In genomic region chr3:18717588-18717987, GRCh38 we compare ENCODE assay signal across 20 cellular contexts.
DNase-seq lines count a peak whose midpoint lies in the region; ATAC-seq and TF ChIP-seq lines count a peak whose summit lies in the region.
"Had no signal": no experiment of that assay in that cellular context is flagged by ENCODE, and none has a peak within 500 bp of the region (broad histone marks: within the 10 kb centered on the region; RNA-seq: fewer than 3 reads in every experiment).

No MANE protein-coding gene starts in this region.

- peaks cover 8% of the 10 kb centered on the region for H3K36me3 Mint-ChIP-seq in CD8-positive, alpha-beta T cell
- H3K36me3 Mint-ChIP-seq in activated CD4-positive, alpha-beta memory T cell treated with anti-CD3 and anti-CD28 coated beads, Interleukin-2, amount 10 ng/mL, durations not matched to agents 7 days and 5 days (ENCODE audit: low read depth) = peaks cover 55% of the 10 kb centered on the region
- H3K36me3 Mint-ChIP-seq in naive thymus-derived CD8-positive, alpha-beta T cell = peaks cover 0 to 15% (median 10%) of the 10 kb centered on the region in 3 donors

- TF ChIP-seq CTCF in CD8-positive, alpha-beta T cell (IDR thresholded peaks at IDR 0.05) = no peak

- H3K4me3 Mint-ChIP-seq in CD8-positive, alpha-beta T cell = no peak overlapping the region
- peak overlapping the region; percentile 43 for H3K4me3 Mint-ChIP-seq in activated CD4-positive, alpha-beta memory T cell treated with anti-CD3 and anti-CD28 coated beads, Interleukin-2, amount 10 ng/mL, durations not matched to agents 7 days and 5 days
- peak overlapping the region in 8 of 10 donors; percentile 24 to 72 (median 54) for H3K4me3 Mint-ChIP-seq in naive thymus-derived CD8-positive, alpha-beta T cell
- H3K4me3 Mint-ChIP-seq: HFFc6 had no signal

- CTCF ChIA-PET in CD8-positive, alpha-beta T cell (lab: Charles Lee) = interaction anchor here (1.0 to 1.1 kb wide), 2 partner anchors 81 to 158 kb away, joined by 3 to 4 read pairs; no protein-coding TSS in a partner anchor
- CTCF ChIA-PET in activated CD4-positive, alpha-beta memory T cell treated with anti-CD3 and anti-CD28 coated beads, Interleukin-2, amount 10 ng/mL, durations not matched to agents 7 days and 5 days (lab: Charles Lee) = interaction anchor here (0.9 to 6.0 kb wide), 8 partner anchors 8 to 273 kb away, joined by 3 to 29 read pairs (median 8); no protein-coding TSS in a partner anchor

- no peak overlapping the region for H3K4me3 ChIP-seq in CD8-positive, alpha-beta T cell (ENCODE audit: low read depth, low read length)
- H3K4me3 ChIP-seq: lower lobe of right lung, MG63, tibial nerve had no signal

- DNase-seq in CD8-positive, alpha-beta T cell = no peak
- no peak for DNase-seq in activated CD4-positive, alpha-beta memory T cell treated with anti-CD3 and anti-CD28 coated beads, Interleukin-2, amount 10 ng/mL, durations not matched to agents 7 days and 5 days
- no peak for DNase-seq in naive thymus-derived CD8-positive, alpha-beta T cell
- DNase-seq in NK-92 (lab: John Stamatoyannopoulos, UW; ENCODE audit: unreplicated experiment) = no peak
- DNase-seq: amniotic stem cell; BE2C; caudate nucleus; effector memory CD4-positive, alpha-beta T cell; HFFc6; IMR-90; lower lobe of right lung; MG63; NCI-H1694; NCI-H2227 treated with DMSO at 0.1 percent for 48 hours; NK-92 treated with Interleukin-12 subunit alpha and Interleukin-12 subunit beta, amount 100 ng/mL, for 24 hours had no signal

- peak; percentile 21 for ATAC-seq in CD8-positive, alpha-beta T cell
- ATAC-seq in GM18499 (IDR thresholded peaks at IDR 0.05; ENCODE audit: insufficient read depth, unreplicated experiment) = peak; percentile 73
- ATAC-seq in naive thymus-derived CD8-positive, alpha-beta T cell = peak in 1 of 2 donors; percentile 35
- ATAC-seq in GM19397 (IDR thresholded peaks at IDR 0.05; ENCODE audit: unreplicated experiment) = no peak
- no peak for ATAC-seq in HG02840 (IDR thresholded peaks at IDR 0.05; ENCODE audit: low FRiP score, unreplicated experiment)
- ATAC-seq: lower lobe of right lung had no signal

- no peak overlapping the region for H3K27ac ChIP-seq in CD8-positive, alpha-beta T cell (ENCODE audit: low read depth, low read length)
- H3K27ac ChIP-seq: lower lobe of right lung, RWPE1, tibial nerve had no signal

- peak overlapping the region; percentile 85 for H3K27ac Mint-ChIP-seq in CD8-positive, alpha-beta T cell
- peak overlapping the region; percentile 99 for H3K27ac Mint-ChIP-seq in activated CD4-positive, alpha-beta memory T cell treated with anti-CD3 and anti-CD28 coated beads, Interleukin-2, amount 10 ng/mL, durations not matched to agents 7 days and 5 days
- peak overlapping the region; percentile 19 to 89 (median 70) for H3K27ac Mint-ChIP-seq in naive thymus-derived CD8-positive, alpha-beta T cell
- H3K27ac Mint-ChIP-seq: HFFc6 had no signal

- POLR2A ChIA-PET in CD8-positive, alpha-beta T cell (lab: Charles Lee) = interaction anchor here (0.6 to 0.8 kb wide), 2 partner anchors 40 to 1157 kb away, joined by 3 to 4 read pairs; no protein-coding TSS in a partner anchor
- POLR2A ChIA-PET in activated CD4-positive, alpha-beta memory T cell treated with anti-CD3 and anti-CD28 coated beads, Interleukin-2, amount 10 ng/mL, durations not matched to agents 7 days and 5 days (lab: Charles Lee) = interaction anchor here (0.9 to 9.0 kb wide), 20 partner anchors 8 to 308 kb away, joined by 3 to 183 read pairs (median 7); partner anchors contain the start of gene SATB1
- POLR2A ChIA-PET in naive thymus-derived CD8-positive, alpha-beta T cell (lab: Charles Lee) = interaction anchor here (4.0 kb wide), 1 partner anchor 8 kb away, joined by 30 read pairs; no protein-coding TSS in a partner anchor

- intact Hi-C loops in CD8-positive, alpha-beta T cell (cut with DNase I, micrococcal nuclease) = loop anchor here in 1 of 2 experiments (5.0 kb wide), 2 partner anchors 40 to 75 kb away; no protein-coding TSS in a partner anchor

- H3K27me3 ChIP-seq in CD8-positive, alpha-beta T cell (ENCODE audit: insufficient read depth, low read length) = no peaks in the 10 kb centered on the region
- H3K27me3 ChIP-seq: BE2C, MG63, tibial nerve had no signal

- H3K36me3 ChIP-seq in CD8-positive, alpha-beta T cell (ENCODE audit: insufficient read depth, low read length) = no peaks in the 10 kb centered on the region
- H3K36me3 ChIP-seq: BE2C, lower lobe of right lung, MG63, tibial nerve had no signal

- H3K9me3 Mint-ChIP-seq in CD8-positive, alpha-beta T cell = peaks cover 2% of the 10 kb centered on the region
- H3K9me3 Mint-ChIP-seq in activated CD4-positive, alpha-beta memory T cell treated with anti-CD3 and anti-CD28 coated beads, Interleukin-2, amount 10 ng/mL, durations not matched to agents 7 days and 5 days = peaks cover 17% of the 10 kb centered on the region
- H3K9me3 Mint-ChIP-seq in naive thymus-derived CD8-positive, alpha-beta T cell = peaks cover 0 to 23% (median 4%) of the 10 kb centered on the region in 9 donors

- H3K4me1 Mint-ChIP-seq in CD8-positive, alpha-beta T cell (ENCODE audit: low read depth) = peaks cover 66% of the 10 kb centered on the region
- peaks cover 72% of the 10 kb centered on the region for H3K4me1 Mint-ChIP-seq in activated CD4-positive, alpha-beta memory T cell treated with anti-CD3 and anti-CD28 coated beads, Interleukin-2, amount 10 ng/mL, durations not matched to agents 7 days and 5 days
- peaks cover 28 to 65% (median 60%) of the 10 kb centered on the region in 4 donors for H3K4me1 Mint-ChIP-seq in naive thymus-derived CD8-positive, alpha-beta T cell

- no peaks in the 10 kb centered on the region for H3K9me3 ChIP-seq in CD8-positive, alpha-beta T cell (ENCODE audit: low read length)
- H3K9me3 ChIP-seq: BE2C, lower lobe of right lung, MG63, tibial nerve had no signal

- no peaks in the 10 kb centered on the region for H3K27me3 Mint-ChIP-seq in CD8-positive, alpha-beta T cell (ENCODE audit: low read depth)
- H3K27me3 Mint-ChIP-seq in activated CD4-positive, alpha-beta memory T cell treated with anti-CD3 and anti-CD28 coated beads, Interleukin-2, amount 10 ng/mL, durations not matched to agents 7 days and 5 days = no peaks in the 10 kb centered on the region
- no peaks in the 10 kb centered on the region for H3K27me3 Mint-ChIP-seq in naive thymus-derived CD8-positive, alpha-beta T cell

- peaks cover 55% of the 10 kb centered on the region for H3K4me1 ChIP-seq in CD8-positive, alpha-beta T cell (ENCODE audit: insufficient read depth, low read length)
- H3K4me1 ChIP-seq: BE2C, lower lobe of right lung, tibial nerve had no signal

Comparison
In these comparisons a context has a peak if more than half of its experiments do, and no peak if none do; other contexts are left out.
1. ATAC-seq: peak in CD8-positive, alpha-beta T cell (single experiment) and GM18499 (single experiment); none in GM19397 (single experiment) and HG02840 (single experiment).
2. Peak in every context shown above with its lines, with median percentiles within 50 percentile points of each other: H3K27ac Mint-ChIP-seq.